Comparison of ENCODE assay signal across 3 cellular contexts in the genomic region with DNA sequence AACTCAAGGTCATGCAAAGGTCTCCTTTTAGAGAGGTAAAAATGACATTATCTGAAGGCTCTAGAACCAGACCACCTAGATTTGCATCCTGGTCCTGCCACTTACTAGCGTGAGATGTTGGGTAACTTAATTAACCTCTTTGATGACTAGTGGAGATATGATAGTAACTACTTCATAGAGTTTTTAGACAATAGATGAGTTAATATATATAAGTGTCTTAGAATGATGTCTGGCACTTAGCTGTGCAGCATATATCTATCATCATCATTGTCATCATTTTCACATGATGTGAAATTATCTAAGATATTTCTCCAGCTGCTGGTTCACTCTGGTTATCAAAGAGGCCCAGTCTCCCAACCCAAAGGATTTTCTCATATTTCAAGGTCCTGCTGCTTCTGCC.
"Had no signal": no experiment of that assay in that cellular context is flagged by ENCODE, and none has a peak within 500 bp of the region (broad histone marks: within the 10 kb centered on the region; RNA-seq: fewer than 3 reads in every experiment).

No MANE protein-coding gene starts in this region.

- ATAC-seq: GM12878 had no signal

- H3K4me3 ChIP-seq: GM12878 had no signal

- DNase-seq: GDM1, GF-D8 had no signal
